In the genomic region with DNA sequence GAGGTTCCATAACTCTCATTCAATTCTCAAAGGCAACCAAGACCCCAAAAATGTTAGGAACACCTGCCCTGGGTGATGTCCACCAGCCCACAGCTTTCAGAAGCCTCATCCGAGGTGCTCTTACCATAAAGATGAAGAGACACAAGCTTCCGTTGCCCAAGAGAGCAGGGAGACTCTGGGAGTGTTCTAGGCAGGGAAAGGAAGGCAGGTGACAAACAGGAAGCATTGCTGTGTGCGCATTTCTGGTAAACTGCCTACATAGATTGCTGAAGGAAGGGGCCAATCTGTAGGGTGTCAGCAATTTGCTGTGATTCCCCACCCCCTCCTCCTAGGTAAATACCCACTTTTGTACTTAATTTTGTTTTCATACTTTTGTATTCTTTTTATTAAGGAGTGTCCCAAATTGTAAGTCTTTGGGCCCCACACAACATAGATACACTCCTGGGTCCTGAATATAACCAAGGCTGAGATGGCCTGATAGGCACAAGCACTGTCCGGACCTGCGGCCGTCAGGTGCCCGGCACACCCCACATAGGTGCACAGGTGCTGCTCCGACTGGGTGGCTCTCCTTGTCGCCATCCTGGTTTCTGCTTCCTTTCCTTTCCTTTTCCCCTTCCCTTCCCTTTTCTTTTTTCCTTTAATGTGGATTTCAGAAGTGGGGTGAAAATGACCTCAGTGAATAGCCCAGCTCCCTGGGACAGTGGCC, we compare ENCODE assay signal across 8 cellular contexts. TPM values are rescaled to one million over a fixed set of nuclear protein-coding genes. Genes with fewer than 3 reads are reported as not detected.
DNase-seq lines count a peak whose midpoint lies in the region; ATAC-seq, FAIRE-seq and TF ChIP-seq lines count a peak whose summit lies in the region.

No MANE protein-coding gene starts in this region.

- no peak overlapping the region for H2AFZ ChIP-seq in GM12878 (ENCODE audit: control insufficient read depth, low read depth, low read length)

- RAD21 ChIA-PET in GM12878 (lab: Charles Lee; ENCODE audit: unreplicated experiment): interaction anchor here (0.8 to 6.9 kb wide), 37 partner anchors 11 to 214 kb away, joined by 3 to 325 read pairs (median 7); a partner anchor contains a TSS

- H3K4me3 Mint-ChIP-seq in CD4-positive, CD25-positive, alpha-beta regulatory T cell: peak overlapping the region; percentile 76 to 94 (median 88)

- TF ChIP-seq EP300 in GM12878 (IDR thresholded peaks at IDR 0.05; ENCODE audit: borderline replicate concordance in 1 of 2, control insufficient read depth in 1 of 2, low read depth in 2 of 2, low read length in 2 of 2): no peak

- no peak for FAIRE-seq in GM12878 (lab: Jason Lieb, UNC)

- DNase-seq in CD4-positive, CD25-positive, alpha-beta regulatory T cell: peak in 2 of 3 donors; percentile 51 to 62
- no peak for DNase-seq in GM12878 (ENCODE audit: low read depth, low spot score)
- DNase-seq in hypothalamus (lab: John Stamatoyannopoulos, UW): no peak
- no peak for DNase-seq in NCI-H1105 (lab: John Stamatoyannopoulos, UW)
- no peak for DNase-seq in MG63
- no peak for DNase-seq in NCI-H1092 treated with DMSO at 0.1 percent for 48 hours (lab: John Stamatoyannopoulos, UW)

- SMC1A ChIA-PET in GM12878 (lab: Charles Lee; ENCODE audit: uncharacterized antibody, unreplicated experiment): interaction anchor here (0.9 to 11.1 kb wide), 38 partner anchors 8 to 278 kb away, joined by 3 to 283 read pairs (median 9); a partner anchor contains a TSS

- peak overlapping the region; percentile 70 for H3K27ac ChIP-seq in CD4-positive, CD25-positive, alpha-beta regulatory T cell (ENCODE audit: insufficient read depth, low read length, poor library complexity, severe bottlenecking)
- H3K27ac ChIP-seq in GM12878 (ENCODE audit: control insufficient read depth, insufficient read depth): peak overlapping the region; percentile 100

- intact Hi-C loops in GM12878 (cut with micrococcal nuclease; ENCODE audit: unreplicated experiment): loop anchor here (1.0 to 2.0 kb wide), 8 partner anchors 30 to 181 kb away; a partner anchor contains a TSS

- TF ChIP-seq POLR2A in GM12878 (IDR thresholded peaks at IDR 0.05; ENCODE audit: low read depth, low read length): no peak

- 0% methylated on average over 9 of the region's 9 CpGs for WGBS in GM12878 (ENCODE audit: insufficient coverage, insufficient replicate concordance, low lambda C conversion rate, missing lambda C conversion rate)

- no peak for TF ChIP-seq CTCF in GM12878 (IDR thresholded peaks at IDR 0.05 in 2 of 3, conservative IDR thresholded peaks at IDR 0.05 in 1 of 3; ENCODE audit: control insufficient read depth in 2 of 3, extremely low read depth in 1 of 3, insufficient read depth in 1 of 3, low read depth in 3 of 3, low read length in 3 of 3)

- no TSS peak for BruUV-seq in GM12878 (replicated peaks; lab: Mats Ljungman, UMichigan)

- H3K4me3 ChIP-seq in CD4-positive, CD25-positive, alpha-beta regulatory T cell (ENCODE audit: low read depth, low read length): peak overlapping the region; percentile 81
- H3K4me3 ChIP-seq in GM12878 (peak overlapping the region; percentile 50; the same call in 1 of the 2 replicates), MG63 (no peak overlapping the region)

- CTCF ChIA-PET in GM12878 (lab: Yijun Ruan, JAX): interaction anchor here (0.7 to 8.7 kb wide), 24 partner anchors 10 to 195 kb away, joined by 3 to 251 read pairs (median 12); a partner anchor contains a TSS

- H4K20me1 ChIP-seq in GM12878 (ENCODE audit: control insufficient read depth, insufficient read depth): no peaks in the 10 kb centered on the region

- H3K27me3 Mint-ChIP-seq in CD4-positive, CD25-positive, alpha-beta regulatory T cell: peaks cover 6% of the 10 kb centered on the region

- H3K9me3 Mint-ChIP-seq in CD4-positive, CD25-positive, alpha-beta regulatory T cell: no peaks in the 10 kb centered on the region

- H3K36me3 ChIP-seq in CD4-positive, CD25-positive, alpha-beta regulatory T cell (ENCODE audit: control insufficient read depth, insufficient read depth, low read length): no peaks in the 10 kb centered on the region
- H3K36me3 ChIP-seq in GM12878 (ENCODE audit: control insufficient read depth in 2 of 2, insufficient read depth in 2 of 2, low read length in 1 of 2): no peaks in the 10 kb centered on the region
- no peaks in the 10 kb centered on the region for H3K36me3 ChIP-seq in MG63

- no peaks in the 10 kb centered on the region for H3K27me3 ChIP-seq in CD4-positive, CD25-positive, alpha-beta regulatory T cell (ENCODE audit: control insufficient read depth, insufficient read depth, low read length)
- no peaks in the 10 kb centered on the region for H3K27me3 ChIP-seq in GM12878 (replicated peaks in 1 of 2; ENCODE audit: control insufficient read depth in 2 of 2, insufficient read depth in 2 of 2, low read length in 1 of 2)
- no peaks in the 10 kb centered on the region for H3K27me3 ChIP-seq in MG63

- no peaks in the 10 kb centered on the region for H3K79me2 ChIP-seq in GM12878 (ENCODE audit: control insufficient read depth, insufficient read depth, low read length)

- H3K27ac Mint-ChIP-seq in CD4-positive, CD25-positive, alpha-beta regulatory T cell: peak overlapping the region; percentile 95 to 99 (median 97)

- peak; percentile 19 to 23 for ATAC-seq in CD4-positive, CD25-positive, alpha-beta regulatory T cell (ENCODE audit: low read depth in 2 of 2)
- ATAC-seq in GM19463 (IDR thresholded peaks at IDR 0.05; ENCODE audit: unreplicated experiment) (peak; percentile 15), HG03460 (IDR thresholded peaks at IDR 0.05; ENCODE audit: unreplicated experiment) (peak; percentile 16), GM12878 (peak; percentile 47)

- peaks cover 46% of the 10 kb centered on the region for H3K4me1 ChIP-seq in CD4-positive, CD25-positive, alpha-beta regulatory T cell (ENCODE audit: control insufficient read depth, insufficient read depth, low read length, poor library complexity, severe bottlenecking)
- H3K4me1 ChIP-seq in GM12878 (ENCODE audit: control insufficient read depth, insufficient read depth, low read length): peaks cover 56% of the 10 kb centered on the region

- H3K4me1 Mint-ChIP-seq in CD4-positive, CD25-positive, alpha-beta regulatory T cell: peaks cover 14 to 56% (median 41%) of the 10 kb centered on the region in 4 donors

- no peak for TF ChIP-seq RAD21 in GM12878 (IDR thresholded peaks at IDR 0.05; ENCODE audit: insufficient read depth, low read depth, low read length)

- POLR2A ChIA-PET in GM12878 (lab: Charles Lee): interaction anchor here (0.6 to 6.4 kb wide), 20 partner anchors 11 to 486 kb away, joined by 3 to 102 read pairs (median 6); a partner anchor contains a TSS

- in situ Hi-C loops in GM12878 (cut with MboI): loop anchor here (5.0 kb wide), 2 partner anchors 56 to 146 kb away; no protein-coding TSS in a partner anchor

- H3K9me3 ChIP-seq in CD4-positive, CD25-positive, alpha-beta regulatory T cell (ENCODE audit: control insufficient read depth in 2 of 2, low read length in 2 of 2): no peaks in the 10 kb centered on the region
- H3K9me3 ChIP-seq in GM12878 (replicated peaks; ENCODE audit: control insufficient read depth, insufficient read depth, low read length): no peaks in the 10 kb centered on the region; the same call in 2 of the 3 replicates
- no peaks in the 10 kb centered on the region for H3K9me3 ChIP-seq in MG63

- H3K36me3 Mint-ChIP-seq in CD4-positive, CD25-positive, alpha-beta regulatory T cell: no peaks in the 10 kb centered on the region

- peak overlapping the region; percentile 95 for H3K4me2 ChIP-seq in GM12878 (ENCODE audit: control insufficient read depth, insufficient read depth)

- peak overlapping the region; percentile 84 for H3K9ac ChIP-seq in GM12878 (ENCODE audit: control insufficient read depth, insufficient read depth, low read length)

TF ChIP-seq in GM12878, 131 proteins besides CTCF, POLR2A, EP300 and RAD21 (continues in another document):
- TF ChIP-seq SMARCA5 (IDR thresholded peaks at IDR 0.05) (peak; percentile 87), POLR2AphosphoS5 (IDR thresholded peaks at IDR 0.05; ENCODE audit: low read length) (peak; percentile 62), RB1 (IDR thresholded peaks at IDR 0.05; ENCODE audit: borderline replicate concordance) (no peak), SRF (IDR thresholded peaks at IDR 0.05; ENCODE audit: low read depth in 2 of 2, low read length in 2 of 2) (no peak), MYB (IDR thresholded peaks at IDR 0.05; ENCODE audit: borderline replicate concordance, low read depth, low read length) (no peak)

RNA-seq across cellular contexts. Expression of a gene that starts 51.4 kb away (rescaled TPM):
- total RNA-seq in CD4-positive, CD25-positive, alpha-beta regulatory T cell: 52.1 TPM
- 10 to 100 TPM; 17.5 to 19.8 (median 17.8) TPM for polyA plus RNA-seq in CD4-positive, CD25-positive, alpha-beta regulatory T cell
- 36.2 and 40.2 TPM in 2 replicates for total RNA-seq in GM12878 (2013; cell fraction: nucleolus; rRNA removed)
- total RNA-seq in GM12878 (2014; rRNA removed) (4.6 and 7.8 TPM in 2 replicates), GM12878 (2014; rRNA removed; fragmentation: Illumina TruSeq; extraction: Trizol) (11.0 and 12.3 TPM in 2 replicates), GM12878 (2021) (32.8 and 37.2 TPM in 2 replicates)
- 7.3 TPM for polyA plus RNA-seq in GM12878 (2011; ENCODE audit: low read depth)
- polyA plus RNA-seq in GM12878 (2011; rRNA removed) (17.1 and 25.3 TPM in 2 replicates), GM12878 (2014; fragmentation: Illumina TruSeq; extraction: Trizol) (35.3 and 44.0 TPM in 2 replicates), GM12878 (2014; fragmentation: Nextera tagmentation; extraction: Ambion mirVana) (10 to 100 TPM; 10.1 to 12.9 TPM), GM12878 (2014; rRNA removed) (12.5 and 19.1 TPM in 2 replicates), GM12878 (2016; fragmentation: Nextera tagmentation; extraction: Ambion mirVana) (10 to 100 TPM; 22.7 to 26.5 TPM)
- 6.1 and 6.5 TPM in 2 replicates for polyA plus RNA-seq in GM12878 (2011; cell fraction: cytosol; rRNA removed)
- polyA plus RNA-seq in GM12878 (2011; cell fraction: nucleus; rRNA removed): 10.0 and 12.6 TPM in 2 replicates
- 14.0 and 21.2 TPM in 2 replicates for polyA plus RNA-seq in GM12878 (2012)
- 4.6 and 9.4 TPM in 2 replicates for polyA minus RNA-seq in GM12878 (2011; rRNA and poly(A)+ RNA removed)
- 4.4 and 8.5 TPM in 2 replicates for polyA minus RNA-seq in GM12878 (2011; cell fraction: cytosol; rRNA and poly(A)+ RNA removed)
- polyA minus RNA-seq in GM12878 (2011; cell fraction: nucleus; rRNA and poly(A)+ RNA removed): 11.8 and 21.9 TPM in 2 replicates
- total RNA-seq in MG63 (2014; rRNA removed; shearing (Covaris generic); ENCODE audit: low replicate concordance): 5.1 and 14.6 TPM in 2 replicates

Comparison
In these comparisons a context has a peak if more than half of its experiments do, and no peak if none do; other contexts are left out.
1. DNase-seq: peak in CD4-positive, CD25-positive, alpha-beta regulatory T cell (2 of 3); none in GM12878 (single experiment), hypothalamus (0 of 51), NCI-H1105 (single experiment), MG63 (single experiment) and NCI-H1092 treated with DMSO at 0.1 percent for 48 hours (single experiment).
2. Peak in every context shown above with its lines, with median percentiles within 50 percentile points of each other: ATAC-seq.